ENCODE assay signal across 10 cellular contexts in the genomic region with DNA sequence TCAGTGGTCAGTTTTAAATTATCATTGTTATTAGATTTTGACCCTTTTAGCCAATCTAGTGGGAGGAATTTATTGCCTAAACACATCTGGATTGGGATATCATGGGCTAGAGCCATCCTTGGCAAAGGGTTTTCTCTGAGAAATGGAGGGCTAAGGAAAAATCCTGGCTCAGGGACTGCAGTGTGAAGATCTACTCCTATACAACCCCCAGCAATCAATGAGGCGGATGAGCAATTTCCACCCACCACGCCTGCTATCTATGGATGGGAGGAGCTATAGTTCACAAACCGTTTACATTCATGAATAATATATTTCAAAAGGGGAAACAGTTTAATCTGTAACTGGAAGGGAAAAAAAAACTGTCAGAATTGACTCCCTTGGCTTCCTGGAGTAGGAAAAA. TPM values are rescaled to one million over a fixed set of nuclear protein-coding genes. Genes with fewer than 3 reads are reported as not detected.
DNase-seq lines count a peak whose midpoint lies in the region; ATAC-seq, FAIRE-seq and TF ChIP-seq lines count a peak whose summit lies in the region.
"Had no signal": no experiment of that assay in that cellular context is flagged by ENCODE, and none has a peak within 500 bp of the region (broad histone marks: within the 10 kb centered on the region; RNA-seq: fewer than 3 reads in every experiment).

No MANE protein-coding gene starts in this region.

- intact Hi-C loops in heart left ventricle (cut with DNase I) = loop anchor here (2.0 to 10.0 kb wide), 19 partner anchors 45 to 335 kb away; a partner anchor contains a TSS
- intact Hi-C loops in cardiac septum (cut with DNase I) = loop anchor here (2.0 to 10.0 kb wide), 5 partner anchors 55 to 277 kb away; no protein-coding TSS in a partner anchor
- intact Hi-C loops in GM12878 (cut with micrococcal nuclease; ENCODE audit: unreplicated experiment) = loop anchor here (2.0 to 5.0 kb wide), 2 partner anchors 269 to 355 kb away; no protein-coding TSS in a partner anchor
- intact Hi-C loops in uterus (cut with DNase I; ENCODE audit: low total_unique reads) = loop anchor here (10.0 kb wide), 1 partner anchor 57 kb away; no protein-coding TSS in a partner anchor

- no peaks in the 10 kb centered on the region for H3K79me2 ChIP-seq in GM12878 (ENCODE audit: control insufficient read depth, insufficient read depth, low read length)

- H3K27ac ChIP-seq in heart left ventricle = peak overlapping the region; percentile 91 to 99 (median 98)
- H3K27ac ChIP-seq in GM12878 (ENCODE audit: control insufficient read depth, insufficient read depth) = no peak overlapping the region
- peak overlapping the region; percentile 96 for H3K27ac ChIP-seq in uterus

- TF ChIP-seq POLR2A in heart left ventricle (IDR thresholded peaks at IDR 0.05) (no peak), GM12878 (IDR thresholded peaks at IDR 0.05; ENCODE audit: low read depth, low read length) (no peak), uterus (IDR thresholded peaks at IDR 0.05) (no peak)

- H2AFZ ChIP-seq in GM12878 (ENCODE audit: control insufficient read depth, low read depth, low read length) = no peak overlapping the region

- H3K4me2 ChIP-seq in GM12878 (ENCODE audit: control insufficient read depth, insufficient read depth) = peak overlapping the region; percentile 41; the same call in 1 of the 2 replicates

- no peaks in the 10 kb centered on the region for H4K20me1 ChIP-seq in GM12878 (ENCODE audit: control insufficient read depth, insufficient read depth)

- BruUV-seq in GM12878 (replicated peaks; lab: Mats Ljungman, UMichigan) = no TSS peak

- SMC1A ChIA-PET in GM12878 (lab: Charles Lee; ENCODE audit: uncharacterized antibody, unreplicated experiment) = interaction anchor here (0.9 to 2.7 kb wide), 6 partner anchors 20 to 347 kb away, joined by 3 to 16 read pairs (median 6); no protein-coding TSS in a partner anchor

- WGBS in heart left ventricle, 4 donors = 17 to 31% (median 20%) methylated on average over 3 of the region's 3 CpGs
- WGBS in GM12878 (ENCODE audit: insufficient coverage, insufficient replicate concordance, low lambda C conversion rate, missing lambda C conversion rate) = 88% methylated on average over 3 of the region's 3 CpGs

- TF ChIP-seq RAD21 in GM12878 (IDR thresholded peaks at IDR 0.05; ENCODE audit: insufficient read depth, low read depth, low read length) = no peak

- no peak for FAIRE-seq in GM12878 (lab: Jason Lieb, UNC)

- POLR2A ChIA-PET in GM12878 (lab: Charles Lee) = no interaction called here

- CTCF ChIA-PET in GM12878 (lab: Yijun Ruan, JAX) = interaction anchor here (0.8 to 3.1 kb wide), 10 partner anchors 16 to 347 kb away, joined by 3 to 29 read pairs (median 10); a partner anchor contains a TSS

- H3K9ac ChIP-seq in GM12878 (ENCODE audit: control insufficient read depth, insufficient read depth, low read length) = no peak overlapping the region

- H3K9me3 ChIP-seq in heart left ventricle = no peaks in the 10 kb centered on the region
- no peaks in the 10 kb centered on the region for H3K9me3 ChIP-seq in GM12878 (replicated peaks; ENCODE audit: control insufficient read depth, insufficient read depth, low read length)
- no peaks in the 10 kb centered on the region for H3K9me3 ChIP-seq in uterus
- H3K9me3 ChIP-seq: Peyer's patch had no signal

- DNase-seq in heart left ventricle (no peak), cardiac septum (ENCODE audit: low spot score) (no peak), GM12878 (ENCODE audit: low read depth, low spot score) (no peak), lung microvascular endothelial cell (ENCODE audit: low read depth in 2 of 2) (peak; percentile 38 to 66), uterus (no peak), ureter (ENCODE audit: low spot score) (no peak)
- no peak for DNase-seq in activated CD4-positive, alpha-beta T cell treated with anti-CD3 and anti-CD28 coated beads, Interleukin-2, amount 50 U/mL, for 1 hour
- DNase-seq: stimulated activated naive CD8-positive, alpha-beta T cell treated with anti-CD3 and anti-CD28 coated beads, Interleukin-15, amount 100 ng/mL, for 72 hours had no signal

- RAD21 ChIA-PET in GM12878 (lab: Charles Lee; ENCODE audit: unreplicated experiment) = interaction anchor here (1.3 to 3.1 kb wide), 3 partner anchors 49 to 268 kb away, joined by 7 to 20 read pairs (median 13); no protein-coding TSS in a partner anchor

- in situ Hi-C loops in GM12878 (cut with MboI) = no loop called here

- H3K4me1 ChIP-seq in heart left ventricle = peaks cover 5 to 71% (median 50%) of the 10 kb centered on the region in 12 donors
- peaks cover 26% of the 10 kb centered on the region for H3K4me1 ChIP-seq in GM12878 (ENCODE audit: control insufficient read depth, insufficient read depth, low read length)
- H3K4me1 ChIP-seq in uterus = peaks cover 0 to 11% of the 10 kb centered on the region in 2 donors

- ATAC-seq in heart left ventricle (no peak), GM12878 (no peak), HG03280 (IDR thresholded peaks at IDR 0.05; ENCODE audit: unreplicated experiment) (no peak)
- ATAC-seq: stimulated activated naive CD8-positive, alpha-beta T cell treated with anti-CD3 and anti-CD28 coated beads, Interleukin-15, amount 100 ng/mL, for 72 hours had no signal

- no peak for TF ChIP-seq EP300 in GM12878 (IDR thresholded peaks at IDR 0.05; ENCODE audit: borderline replicate concordance in 1 of 2, control insufficient read depth in 1 of 2, low read depth in 2 of 2, low read length in 2 of 2)

- no peak for TF ChIP-seq CTCF in heart left ventricle (IDR thresholded peaks at IDR 0.05)
- TF ChIP-seq CTCF in GM12878 (IDR thresholded peaks at IDR 0.05 in 2 of 3, conservative IDR thresholded peaks at IDR 0.05 in 1 of 3; ENCODE audit: control insufficient read depth in 2 of 3, extremely low read depth in 1 of 3, insufficient read depth in 1 of 3, low read depth in 3 of 3, low read length in 3 of 3) = no peak
- no peak for TF ChIP-seq CTCF in uterus (IDR thresholded peaks at IDR 0.05)

- H3K27me3 ChIP-seq in heart left ventricle (peaks cover 0 to 24% (median 0%) of the 10 kb centered on the region in 9 donors), GM12878 (replicated peaks in 1 of 2; ENCODE audit: control insufficient read depth in 2 of 2, insufficient read depth in 2 of 2, low read length in 1 of 2) (0 out of 4 replicates have a peak, but pooled peaks cover 0 to 3% of the 10 kb centered on the region in 2 experiments), uterus (no peaks in the 10 kb centered on the region)
- H3K27me3 ChIP-seq: Peyer's patch had no signal

- H3K36me3 ChIP-seq in heart left ventricle (peaks cover 0 to 55% (median 8%) of the 10 kb centered on the region in 9 donors), GM12878 (ENCODE audit: control insufficient read depth in 2 of 2, insufficient read depth in 2 of 2, low read length in 1 of 2) (no peaks in the 10 kb centered on the region), uterus (no peaks in the 10 kb centered on the region)
- H3K36me3 ChIP-seq: Peyer's patch had no signal

- H3K4me3 ChIP-seq in heart left ventricle (peak overlapping the region; percentile 70 to 92 (median 86)), GM12878 (no peak overlapping the region), uterus (peak overlapping the region; percentile 62 to 73)

RNA-seq across cellular contexts. Expression of a gene that starts 2.7 kb away (rescaled TPM):
- 100 to 1,000 TPM; 216 to 408 (median 281) TPM for total RNA-seq in heart left ventricle
- polyA plus RNA-seq in heart left ventricle = 100 to 1,000 TPM; 125 to 297 TPM
- 311 TPM for total RNA-seq in cardiac septum
- 2.3 and 2.4 TPM in 2 replicates for total RNA-seq in GM12878 (2013; cell fraction: nucleolus; rRNA removed)
- 0.45 and 0.54 TPM in 2 replicates for total RNA-seq in GM12878 (2014; rRNA removed)
- total RNA-seq in GM12878 (2014; rRNA removed; fragmentation: Illumina TruSeq; extraction: Trizol) = 0.55 and 0.63 TPM in 2 replicates
- 1.0 and 1.7 TPM in 2 replicates for total RNA-seq in GM12878 (2021)
- polyA plus RNA-seq in GM12878 (2011; ENCODE audit: low read depth) = 6.9 TPM
- polyA plus RNA-seq in GM12878 (2011; rRNA removed) = 17.5 and 26.5 TPM in 2 replicates
- polyA plus RNA-seq in GM12878 (2011; cell fraction: cytosol; rRNA removed) = 26.8 and 41.9 TPM in 2 replicates
- polyA plus RNA-seq in GM12878 (2011; cell fraction: nucleus; rRNA removed) = 9.8 and 10.9 TPM in 2 replicates
- 4.2 and 11.5 TPM in 2 replicates for polyA plus RNA-seq in GM12878 (2012)
- polyA plus RNA-seq in GM12878 (2014; fragmentation: Illumina TruSeq; extraction: Trizol) = 0.59 and 2.1 TPM in 2 replicates
- 1 to 10 TPM; 2.0 to 2.3 TPM for polyA plus RNA-seq in GM12878 (2014; fragmentation: Nextera tagmentation; extraction: Ambion mirVana)
- polyA plus RNA-seq in GM12878 (2014; rRNA removed) = 0.60 and 0.89 TPM in 2 replicates
- 1 to 10 TPM; 3.3 to 3.5 TPM for polyA plus RNA-seq in GM12878 (2016; fragmentation: Nextera tagmentation; extraction: Ambion mirVana)
- polyA minus RNA-seq in GM12878 (2011; rRNA and poly(A)+ RNA removed) = 30.3 and 44.9 TPM in 2 replicates
- 4.9 and 8.1 TPM in 2 replicates for polyA minus RNA-seq in GM12878 (2011; cell fraction: cytosol; rRNA and poly(A)+ RNA removed)
- polyA minus RNA-seq in GM12878 (2011; cell fraction: nucleus; rRNA and poly(A)+ RNA removed) = 8.3 and 12.1 TPM in 2 replicates
- total RNA-seq in lung microvascular endothelial cell = 585 and 1,079 TPM in 2 replicates
- total RNA-seq in uterus = 100 to 1,000 TPM; 183 to 351 (median 300) TPM
- 127 TPM for total RNA-seq in ureter

RNA-seq across cellular contexts. Expression of a gene that starts 28.0 kb away (rescaled TPM):
- total RNA-seq in heart left ventricle (100 to 1,000 TPM; 189 to 345 (median 237) TPM), cardiac septum (311 TPM), GM12878 (2014; rRNA removed) (1.4 and 1.8 TPM in 2 replicates), GM12878 (2014; rRNA removed; fragmentation: Illumina TruSeq; extraction: Trizol) (1.4 and 2.5 TPM in 2 replicates), GM12878 (2021) (1.8 and 2.7 TPM in 2 replicates), lung microvascular endothelial cell (141 and 150 TPM in 2 replicates), uterus (100 to 1,000 TPM in 1 of 4 donors, 10 to 100 TPM in 3; 33.3 to 105 (median 86.0) TPM), ureter (64.4 TPM)
- polyA plus RNA-seq in heart left ventricle (100 to 1,000 TPM in 1 of 2 donors, 10 to 100 TPM in 1; 66.3 to 236 TPM), GM12878 (2011; rRNA removed) (11.4 and 12.2 TPM in 2 replicates), GM12878 (2014; fragmentation: Illumina TruSeq; extraction: Trizol) (1.5 and 2.6 TPM in 2 replicates), GM12878 (2014; fragmentation: Nextera tagmentation; extraction: Ambion mirVana) (under 1 TPM; 0.77 to 0.97 TPM), GM12878 (2014; rRNA removed) (1.3 and 2.6 TPM in 2 replicates), GM12878 (2016; fragmentation: Nextera tagmentation; extraction: Ambion mirVana) (1 to 10 TPM; 6.6 to 8.9 TPM)
- 0.29 and 0.88 TPM in 2 replicates for total RNA-seq in GM12878 (2013; cell fraction: nucleolus; rRNA removed)
- 2.0 TPM for polyA plus RNA-seq in GM12878 (2011; ENCODE audit: low read depth)
- polyA plus RNA-seq in GM12878 (2011; cell fraction: cytosol; rRNA removed) = 8.2 and 11.7 TPM in 2 replicates
- polyA plus RNA-seq in GM12878 (2011; cell fraction: nucleus; rRNA removed) = 3.3 and 3.9 TPM in 2 replicates
- polyA plus RNA-seq in GM12878 (2012) = 2.5 and 5.6 TPM in 2 replicates
- polyA minus RNA-seq in GM12878 (2011; rRNA and poly(A)+ RNA removed) = 10.5 and 14.3 TPM in 2 replicates
- polyA minus RNA-seq in GM12878 (2011; cell fraction: cytosol; rRNA and poly(A)+ RNA removed) = 3.1 and 4.4 TPM in 2 replicates
- polyA minus RNA-seq in GM12878 (2011; cell fraction: nucleus; rRNA and poly(A)+ RNA removed) = 3.0 and 3.9 TPM in 2 replicates

Comparison
In these comparisons a context has a peak if more than half of its experiments do, and no peak if none do; other contexts are left out.
1. DNase-seq: peak in lung microvascular endothelial cell (2 of 2); none in heart left ventricle (0 of 5), cardiac septum (single experiment), GM12878 (single experiment), uterus (0 of 2), ureter (single experiment) and activated CD4-positive, alpha-beta T cell treated with anti-CD3 and anti-CD28 coated beads, Interleukin-2, amount 50 U/mL, for 1 hour (single experiment).
2. RNA of a gene that starts 2.7 kb away (total RNA-seq): 585 to 1,079 TPM in lung microvascular endothelial cell, 183 to 351 TPM in uterus, 311 TPM in cardiac septum (single experiment), 216 to 408 TPM in heart left ventricle and 127 TPM in ureter (single experiment); 0.45 to 2.4 TPM in GM12878; every median in the first group is over 10 times any median in the second.
3. RNA of a gene that starts 28.0 kb away (total RNA-seq): 311 TPM in cardiac septum (single experiment), 189 to 345 TPM in heart left ventricle, 141 to 150 TPM in lung microvascular endothelial cell, 33.3 to 105 TPM in uterus and 64.4 TPM in ureter (single experiment); 0.29 to 2.7 TPM in GM12878; every median in the first group is over 4 times any median in the second.